In the genomic region with DNA sequence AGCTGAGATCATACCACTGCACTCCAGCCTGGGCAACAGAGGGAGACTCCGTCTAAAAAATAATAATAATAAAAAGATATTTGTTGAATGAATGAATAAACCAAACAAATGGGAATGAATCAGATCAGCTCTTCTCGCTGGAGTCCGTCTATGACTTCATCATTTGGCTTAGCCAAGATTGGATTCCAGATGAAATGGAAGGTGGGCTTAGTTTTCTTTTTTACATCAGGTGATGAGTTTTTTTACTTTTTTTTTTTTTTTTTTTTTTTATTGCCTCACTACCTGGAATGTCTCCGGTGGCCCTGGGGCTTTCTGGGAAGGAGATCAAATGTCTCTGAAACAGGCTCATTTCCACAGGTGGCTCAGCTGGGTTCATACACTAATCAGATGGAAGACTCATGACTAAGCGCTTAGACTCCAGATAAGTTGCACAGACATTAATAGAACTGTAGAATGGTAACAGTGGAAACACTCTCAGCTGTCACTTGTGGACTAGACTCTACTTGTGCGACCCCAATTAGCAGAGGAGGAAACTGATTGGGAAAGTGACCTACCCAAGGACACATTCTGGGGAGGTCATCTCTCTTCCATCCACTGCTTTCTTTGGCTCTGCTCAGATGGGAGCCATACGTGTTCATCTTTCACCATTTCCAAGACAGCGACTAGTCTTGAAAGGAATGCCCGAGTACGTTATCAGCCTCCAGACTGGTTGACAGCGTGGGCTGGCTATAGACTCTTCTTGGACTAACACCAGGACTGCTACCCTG, we compare ENCODE assay signal across 1 cellular context.
TF ChIP-seq lines count a peak whose summit lies in the region.

No MANE protein-coding gene starts in this region.

TF ChIP-seq in IMR-90, 13 proteins besides CTCF, POLR2A, EP300 and RAD21:
- TF ChIP-seq RCOR1 (IDR thresholded peaks at IDR 0.05; ENCODE audit: insufficient replicate concordance, low read length) (no peak), RFX5 (IDR thresholded peaks at IDR 0.05; ENCODE audit: low read depth, low read length) (no peak)
TF ChIP-seq in IMR-90: peak in this region for 0.
